Comparison of ENCODE assay signal across 1 cellular context in the genomic region with DNA sequence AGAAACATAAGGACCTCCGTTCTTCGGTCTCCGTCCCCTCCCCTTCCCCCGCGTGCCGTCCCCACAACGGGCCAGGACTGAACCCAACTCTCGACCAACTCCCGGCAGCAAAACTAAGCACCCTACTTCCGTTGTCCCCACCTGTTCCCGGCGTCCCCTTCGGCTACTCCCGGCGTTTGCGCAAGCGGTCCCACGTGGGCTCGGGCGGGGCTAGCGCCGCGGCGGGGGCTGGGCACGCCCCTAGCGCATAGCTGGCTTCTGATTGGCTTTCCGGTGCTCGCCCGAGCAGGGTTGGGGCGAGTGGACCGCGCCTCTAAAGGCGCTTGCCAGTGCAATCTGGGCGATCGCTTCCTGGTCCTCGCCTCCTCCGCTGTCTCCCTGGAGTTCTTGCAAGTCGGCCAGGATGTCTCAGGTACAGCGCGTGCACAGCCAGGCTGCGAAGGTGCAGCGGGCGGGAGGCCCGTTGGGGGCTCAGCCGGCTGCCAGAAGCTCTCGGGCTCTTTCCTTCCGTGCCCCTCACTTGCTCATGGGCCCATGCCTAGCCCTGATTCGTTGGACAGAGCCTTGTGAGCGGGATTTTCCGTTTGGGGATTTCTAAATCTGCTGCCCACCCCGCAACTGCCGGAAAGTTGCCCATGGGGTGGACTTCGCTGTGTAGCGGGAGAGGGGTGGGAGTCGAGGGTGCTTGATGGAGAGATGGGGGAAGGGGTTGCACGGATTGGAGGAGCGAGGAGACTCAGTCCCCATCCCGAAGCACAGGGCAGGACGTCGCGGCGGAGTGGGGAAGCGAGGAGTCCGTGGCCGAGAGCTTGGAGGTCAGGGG.
TF ChIP-seq lines count a peak whose summit lies in the region.

Gene C2orf76 (minus strand): TSS at position 186 of the 823 bp plus-strand sequence. CDS start 26,875 bp downstream, outside the sequence.
Gene DBI (plus strand): TSS at position 329 of the 823 bp plus-strand sequence. CDS start 75 bp downstream, at position 404.

TF ChIP-seq in HEK293, 187 proteins besides CTCF, POLR2A, EP300 and RAD21 (continued from another document and continues in another):
- TF ChIP-seq, protein P1, sequence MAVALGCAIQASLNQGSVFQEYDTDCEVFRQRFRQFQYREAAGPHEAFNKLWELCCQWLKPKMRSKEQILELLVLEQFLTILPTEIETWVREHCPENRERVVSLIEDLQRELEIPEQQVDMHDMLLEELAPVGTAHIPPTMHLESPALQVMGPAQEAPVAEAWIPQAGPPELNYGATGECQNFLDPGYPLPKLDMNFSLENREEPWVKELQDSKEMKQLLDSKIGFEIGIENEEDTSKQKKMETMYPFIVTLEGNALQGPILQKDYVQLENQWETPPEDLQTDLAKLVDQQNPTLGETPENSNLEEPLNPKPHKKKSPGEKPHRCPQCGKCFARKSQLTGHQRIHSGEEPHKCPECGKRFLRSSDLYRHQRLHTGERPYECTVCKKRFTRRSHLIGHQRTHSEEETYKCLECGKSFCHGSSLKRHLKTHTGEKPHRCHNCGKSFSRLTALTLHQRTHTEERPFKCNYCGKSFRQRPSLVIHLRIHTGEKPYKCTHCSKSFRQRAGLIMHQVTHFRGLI (tag by site-specific recombination; IDR thresholded peaks at IDR 0.05): no peak
- no peak for TF ChIP-seq ZNF707 (tag by site-specific recombination; IDR thresholded peaks at IDR 0.05)
- no peak for TF ChIP-seq YY2 (tag by site-specific recombination; IDR thresholded peaks at IDR 0.05)
- TF ChIP-seq PRDM6 (tag by site-specific recombination; IDR thresholded peaks at IDR 0.05): no peak
- TF ChIP-seq ZNF791 (tag by site-specific recombination; IDR thresholded peaks at IDR 0.05): no peak
- peak; percentile 85 for TF ChIP-seq ZBTB20 (tag by site-specific recombination; IDR thresholded peaks at IDR 0.05)
- peak; percentile 75 for TF ChIP-seq REST (tag by site-specific recombination; IDR thresholded peaks at IDR 0.05)
- TF ChIP-seq ZNF776 (tag by site-specific recombination; IDR thresholded peaks at IDR 0.05; ENCODE audit: borderline replicate concordance): no peak
- peak; percentile 94 for TF ChIP-seq KLF8 (tag by site-specific recombination; IDR thresholded peaks at IDR 0.05)
- TF ChIP-seq ZNF560 (tag by site-specific recombination; IDR thresholded peaks at IDR 0.05; ENCODE audit: borderline replicate concordance): no peak
- peak; percentile 68; the same call in 1 of the 2 replicates for TF ChIP-seq PBX3 (CRISPR knock-in tag; IDR thresholded peaks at IDR 0.05)
- TF ChIP-seq, protein P2, sequence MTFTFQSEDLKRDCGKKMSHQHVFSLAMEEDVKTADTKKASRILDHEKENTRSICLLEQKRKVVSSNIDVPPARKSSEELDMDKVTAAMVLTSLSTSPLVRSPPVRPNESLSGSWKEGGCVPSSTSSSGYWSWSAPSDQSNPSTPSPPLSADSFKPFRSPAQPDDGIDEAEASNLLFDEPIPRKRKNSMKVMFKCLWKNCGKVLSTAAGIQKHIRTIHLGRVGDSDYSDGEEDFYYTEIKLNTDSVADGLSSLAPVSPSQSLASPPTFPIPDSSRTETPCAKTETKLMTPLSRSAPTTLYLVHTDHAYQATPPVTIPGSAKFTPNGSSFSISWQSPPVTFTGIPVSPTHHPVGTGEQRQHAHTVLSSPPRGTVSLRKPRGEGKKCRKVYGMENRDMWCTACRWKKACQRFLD (tag by site-specific recombination; IDR thresholded peaks at IDR 0.05): no peak
- TF ChIP-seq OVOL3 (tag by site-specific recombination; IDR thresholded peaks at IDR 0.05): no peak
- TF ChIP-seq ZNF239 (tag by site-specific recombination; IDR thresholded peaks at IDR 0.05): no peak
- TF ChIP-seq, protein P3, sequence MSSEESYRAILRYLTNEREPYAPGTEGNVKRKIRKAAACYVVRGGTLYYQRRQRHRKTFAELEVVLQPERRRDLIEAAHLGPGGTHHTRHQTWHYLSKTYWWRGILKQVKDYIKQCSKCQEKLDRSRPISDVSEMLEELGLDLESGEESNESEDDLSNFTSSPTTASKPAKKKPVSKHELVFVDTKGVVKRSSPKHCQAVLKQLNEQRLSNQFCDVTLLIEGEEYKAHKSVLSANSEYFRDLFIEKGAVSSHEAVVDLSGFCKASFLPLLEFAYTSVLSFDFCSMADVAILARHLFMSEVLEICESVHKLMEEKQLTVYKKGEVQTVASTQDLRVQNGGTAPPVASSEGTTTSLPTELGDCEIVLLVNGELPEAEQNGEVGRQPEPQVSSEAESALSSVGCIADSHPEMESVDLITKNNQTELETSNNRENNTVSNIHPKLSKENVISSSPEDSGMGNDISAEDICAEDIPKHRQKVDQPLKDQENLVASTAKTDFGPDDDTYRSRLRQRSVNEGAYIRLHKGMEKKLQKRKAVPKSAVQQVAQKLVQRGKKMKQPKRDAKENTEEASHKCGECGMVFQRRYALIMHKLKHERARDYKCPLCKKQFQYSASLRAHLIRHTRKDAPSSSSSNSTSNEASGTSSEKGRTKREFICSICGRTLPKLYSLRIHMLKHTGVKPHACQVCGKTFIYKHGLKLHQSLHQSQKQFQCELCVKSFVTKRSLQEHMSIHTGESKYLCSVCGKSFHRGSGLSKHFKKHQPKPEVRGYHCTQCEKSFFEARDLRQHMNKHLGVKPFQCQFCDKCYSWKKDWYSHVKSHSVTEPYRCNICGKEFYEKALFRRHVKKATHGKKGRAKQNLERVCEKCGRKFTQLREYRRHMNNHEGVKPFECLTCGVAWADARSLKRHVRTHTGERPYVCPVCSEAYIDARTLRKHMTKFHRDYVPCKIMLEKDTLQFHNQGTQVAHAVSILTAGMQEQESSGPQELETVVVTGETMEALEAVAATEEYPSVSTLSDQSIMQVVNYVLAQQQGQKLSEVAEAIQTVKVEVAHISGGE (tag by site-specific recombination; conservative IDR thresholded peaks at IDR 0.05; ENCODE audit: low read depth): peak; percentile 64
- peak; percentile 53; the same call in 1 of the 2 replicates for TF ChIP-seq KLF7 (tag by site-specific recombination; IDR thresholded peaks at IDR 0.05; ENCODE audit: borderline replicate concordance)
- no peak for TF ChIP-seq ZNF624 (tag by site-specific recombination; IDR thresholded peaks at IDR 0.05)
- peak; percentile 77 for TF ChIP-seq KLF1 (tag by site-specific recombination; IDR thresholded peaks at IDR 0.05)
- TF ChIP-seq, protein P4, sequence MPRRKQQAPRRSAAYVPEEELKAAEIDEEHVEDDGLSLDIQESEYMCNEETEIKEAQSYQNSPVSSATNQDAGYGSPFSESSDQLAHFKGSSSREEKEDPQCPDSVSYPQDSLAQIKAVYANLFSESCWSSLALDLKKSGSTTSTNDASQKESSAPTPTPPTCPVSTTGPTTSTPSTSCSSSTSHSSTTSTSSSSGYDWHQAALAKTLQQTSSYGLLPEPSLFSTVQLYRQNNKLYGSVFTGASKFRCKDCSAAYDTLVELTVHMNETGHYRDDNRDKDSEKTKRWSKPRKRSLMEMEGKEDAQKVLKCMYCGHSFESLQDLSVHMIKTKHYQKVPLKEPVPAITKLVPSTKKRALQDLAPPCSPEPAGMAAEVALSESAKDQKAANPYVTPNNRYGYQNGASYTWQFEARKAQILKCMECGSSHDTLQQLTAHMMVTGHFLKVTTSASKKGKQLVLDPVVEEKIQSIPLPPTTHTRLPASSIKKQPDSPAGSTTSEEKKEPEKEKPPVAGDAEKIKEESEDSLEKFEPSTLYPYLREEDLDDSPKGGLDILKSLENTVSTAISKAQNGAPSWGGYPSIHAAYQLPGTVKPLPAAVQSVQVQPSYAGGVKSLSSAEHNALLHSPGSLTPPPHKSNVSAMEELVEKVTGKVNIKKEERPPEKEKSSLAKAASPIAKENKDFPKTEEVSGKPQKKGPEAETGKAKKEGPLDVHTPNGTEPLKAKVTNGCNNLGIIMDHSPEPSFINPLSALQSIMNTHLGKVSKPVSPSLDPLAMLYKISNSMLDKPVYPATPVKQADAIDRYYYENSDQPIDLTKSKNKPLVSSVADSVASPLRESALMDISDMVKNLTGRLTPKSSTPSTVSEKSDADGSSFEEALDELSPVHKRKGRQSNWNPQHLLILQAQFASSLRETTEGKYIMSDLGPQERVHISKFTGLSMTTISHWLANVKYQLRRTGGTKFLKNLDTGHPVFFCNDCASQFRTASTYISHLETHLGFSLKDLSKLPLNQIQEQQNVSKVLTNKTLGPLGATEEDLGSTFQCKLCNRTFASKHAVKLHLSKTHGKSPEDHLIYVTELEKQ (tag by site-specific recombination; IDR thresholded peaks at IDR 0.05; ENCODE audit: borderline replicate concordance): no peak
- TF ChIP-seq ZNF211 (tag by site-specific recombination; IDR thresholded peaks at IDR 0.05; ENCODE audit: low read depth): no peak
- TF ChIP-seq MEIS1 (CRISPR knock-in tag; IDR thresholded peaks at IDR 0.05; ENCODE audit: borderline replicate concordance): no peak
- TF ChIP-seq ZBTB17 (tag by site-specific recombination; IDR thresholded peaks at IDR 0.05): peak; percentile 54
- no peak for TF ChIP-seq ZFHX2 (tag by site-specific recombination; conservative IDR thresholded peaks at IDR 0.05)
- TF ChIP-seq MZF1 (tag by site-specific recombination; IDR thresholded peaks at IDR 0.05; ENCODE audit: borderline replicate concordance): peak; percentile 93
- TF ChIP-seq ZNF777 (tag by site-specific recombination; IDR thresholded peaks at IDR 0.05; ENCODE audit: borderline replicate concordance): no peak
- TF ChIP-seq, protein P5, sequence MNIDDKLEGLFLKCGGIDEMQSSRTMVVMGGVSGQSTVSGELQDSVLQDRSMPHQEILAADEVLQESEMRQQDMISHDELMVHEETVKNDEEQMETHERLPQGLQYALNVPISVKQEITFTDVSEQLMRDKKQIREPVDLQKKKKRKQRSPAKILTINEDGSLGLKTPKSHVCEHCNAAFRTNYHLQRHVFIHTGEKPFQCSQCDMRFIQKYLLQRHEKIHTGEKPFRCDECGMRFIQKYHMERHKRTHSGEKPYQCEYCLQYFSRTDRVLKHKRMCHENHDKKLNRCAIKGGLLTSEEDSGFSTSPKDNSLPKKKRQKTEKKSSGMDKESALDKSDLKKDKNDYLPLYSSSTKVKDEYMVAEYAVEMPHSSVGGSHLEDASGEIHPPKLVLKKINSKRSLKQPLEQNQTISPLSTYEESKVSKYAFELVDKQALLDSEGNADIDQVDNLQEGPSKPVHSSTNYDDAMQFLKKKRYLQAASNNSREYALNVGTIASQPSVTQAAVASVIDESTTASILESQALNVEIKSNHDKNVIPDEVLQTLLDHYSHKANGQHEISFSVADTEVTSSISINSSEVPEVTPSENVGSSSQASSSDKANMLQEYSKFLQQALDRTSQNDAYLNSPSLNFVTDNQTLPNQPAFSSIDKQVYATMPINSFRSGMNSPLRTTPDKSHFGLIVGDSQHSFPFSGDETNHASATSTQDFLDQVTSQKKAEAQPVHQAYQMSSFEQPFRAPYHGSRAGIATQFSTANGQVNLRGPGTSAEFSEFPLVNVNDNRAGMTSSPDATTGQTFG (tag by site-specific recombination; IDR thresholded peaks at IDR 0.05; ENCODE audit: borderline replicate concordance): no peak
- no peak for TF ChIP-seq ZNF488 (tag by site-specific recombination; IDR thresholded peaks at IDR 0.05)
- TF ChIP-seq SALL2 (tag by site-specific recombination; IDR thresholded peaks at IDR 0.05; ENCODE audit: borderline replicate concordance): no peak
- peak; percentile 33; the same call in 1 of the 2 replicates for TF ChIP-seq ZNF629 (tag by site-specific recombination; IDR thresholded peaks at IDR 0.05)
- TF ChIP-seq REPIN1 (tag by site-specific recombination; IDR thresholded peaks at IDR 0.05; ENCODE audit: low read depth): no peak
